Comparison of ENCODE assay signal across 9 cellular contexts in the genomic region with DNA sequence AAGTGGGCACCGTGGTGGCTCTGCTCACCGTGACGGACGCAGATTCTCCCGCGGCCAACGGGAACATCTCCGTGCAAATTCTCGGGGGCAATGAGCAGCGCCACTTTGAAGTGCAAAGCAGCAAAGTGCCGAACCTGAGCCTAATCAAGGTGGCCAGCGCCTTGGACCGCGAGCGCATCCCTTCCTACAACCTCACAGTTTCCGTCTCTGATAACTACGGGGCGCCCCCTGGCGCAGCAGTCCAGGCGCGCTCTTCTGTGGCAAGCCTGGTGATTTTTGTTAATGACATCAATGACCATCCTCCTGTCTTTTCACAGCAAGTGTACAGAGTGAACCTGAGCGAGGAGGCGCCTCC. TPM values are rescaled to one million over a fixed set of nuclear protein-coding genes. Genes with fewer than 3 reads are reported as not detected.
DNase-seq lines count a peak whose midpoint lies in the region; ATAC-seq, FAIRE-seq and TF ChIP-seq lines count a peak whose summit lies in the region.
"Had no signal": no experiment of that assay in that cellular context is flagged by ENCODE, and none has a peak within 500 bp of the region (broad histone marks: within the 10 kb centered on the region; RNA-seq: fewer than 3 reads in every experiment).

No MANE protein-coding gene starts in this region.

- DNase-seq in DMS 273 (lab: John Stamatoyannopoulos, UW; ENCODE audit: unreplicated experiment) (peak; percentile 63), DMS 273 treated with DMSO at 0.1 percent for 48 hours (lab: John Stamatoyannopoulos, UW) (no peak), adipocyte (ENCODE audit: low read depth) (peak; percentile 83), hypothalamus (lab: John Stamatoyannopoulos, UW) (peak in 35 of 51 donors; percentile 1 to 59 (median 29)), retina (peak; percentile 91), NCI-H446 treated with DMSO at 0.1 percent for 48 hours (lab: John Stamatoyannopoulos, UW) (no peak), GM12891 (ENCODE audit: insufficient read length, low spot score) (no peak)

- ATAC-seq in GM21515 (IDR thresholded peaks at IDR 0.05; ENCODE audit: unreplicated experiment): no peak

- H3K36me3 ChIP-seq in adipocyte (ENCODE audit: control insufficient read depth, insufficient read depth, low read length, severe bottlenecking): peaks cover 13% of the 10 kb centered on the region

- H3K27me3 ChIP-seq in adipocyte (replicated peaks; ENCODE audit: control insufficient read depth, insufficient read depth, low read length): no peaks in the 10 kb centered on the region

- H3K4me1 ChIP-seq in adipocyte (ENCODE audit: control insufficient read depth, insufficient read depth, low read length): peaks cover 42% of the 10 kb centered on the region

- no peak for TF ChIP-seq POLR2A in GM12891 (IDR thresholded peaks at IDR 0.05; ENCODE audit: low read depth, low read length)

- H3K9me3 ChIP-seq in adipocyte (ENCODE audit: control insufficient read depth, low read length): no peaks in the 10 kb centered on the region

- peak overlapping the region; percentile 85 for H3K4me3 ChIP-seq in adipocyte (ENCODE audit: low read length)

- H3K9ac ChIP-seq in adipocyte (ENCODE audit: low read length): peak overlapping the region; percentile 96

- FAIRE-seq in GM12891 (lab: Jason Lieb, UNC): no peak
- FAIRE-seq: A204.1 had no signal

TF ChIP-seq in GM12891, 5 proteins besides CTCF, POLR2A, EP300 and RAD21:
- TF ChIP-seq POU2F2 (IDR thresholded peaks at IDR 0.05; ENCODE audit: low read depth, low read length): no peak
- no peak for TF ChIP-seq POLR2AphosphoS5 (IDR thresholded peaks at IDR 0.05; ENCODE audit: low read depth, low read length)
- TF ChIP-seq TAF1 (IDR thresholded peaks at IDR 0.05; ENCODE audit: low read depth, low read length): no peak
- no peak for TF ChIP-seq SPI1 (IDR thresholded peaks at IDR 0.05; ENCODE audit: low read depth, low read length)
- no peak for TF ChIP-seq PAX5 (IDR thresholded peaks at IDR 0.05; ENCODE audit: insufficient read depth, low read length, severe bottlenecking)

RNA-seq across cellular contexts. Expression of a gene that starts 2.7 kb away (rescaled TPM):
- not detected for polyA plus RNA-seq in GM12891 (2012; ENCODE audit: low read depth, missing spikeins)

Comparison
In these comparisons a context has a peak if more than half of its experiments do, and no peak if none do; other contexts are left out.
1. DNase-seq: peak in DMS 273 (single experiment), adipocyte (single experiment), hypothalamus (35 of 51) and retina (single experiment); none in DMS 273 treated with DMSO at 0.1 percent for 48 hours (single experiment), NCI-H446 treated with DMSO at 0.1 percent for 48 hours (single experiment) and GM12891 (single experiment).